ENCODE assay signal across 1 cellular context in genomic region chr2:128309341-128310093, GRCh38.
TF ChIP-seq lines count a peak whose summit lies in the region.

No MANE protein-coding gene starts in this region.

TF ChIP-seq in HepG2, 621 proteins besides CTCF, POLR2A, EP300 and RAD21 (continued from another document and continues in another):
- TF ChIP-seq, protein P1, sequence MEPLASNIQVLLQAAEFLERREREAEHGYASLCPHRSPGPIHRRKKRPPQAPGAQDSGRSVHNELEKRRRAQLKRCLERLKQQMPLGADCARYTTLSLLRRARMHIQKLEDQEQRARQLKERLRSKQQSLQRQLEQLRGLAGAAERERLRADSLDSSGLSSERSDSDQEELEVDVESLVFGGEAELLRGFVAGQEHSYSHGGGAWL (CRISPR knock-in tag; IDR thresholded peaks at IDR 0.05), result peak; percentile 99
- TF ChIP-seq POLR2AphosphoS2 (IDR thresholded peaks at IDR 0.05; ENCODE audit: low read depth, low read length) (0 out of 2 replicates have a peak, but pooled peaks have one; percentile 35), ZNF235 (CRISPR knock-in tag; IDR thresholded peaks at IDR 0.05; ENCODE audit: borderline replicate concordance) (peak; percentile 99), SP5 (CRISPR knock-in tag; IDR thresholded peaks at IDR 0.05; ENCODE audit: borderline replicate concordance, low read depth) (peak; percentile 98), ZNF552 (CRISPR knock-in tag; IDR thresholded peaks at IDR 0.05; ENCODE audit: borderline replicate concordance) (peak; percentile 99), ZNF574 (CRISPR knock-in tag; IDR thresholded peaks at IDR 0.05) (peak; percentile 93), REL (CRISPR knock-in tag; conservative IDR thresholded peaks at IDR 0.05) (peak; percentile 73; the same call in 1 of the 2 replicates), NFIC (IDR thresholded peaks at IDR 0.05; ENCODE audit: low read length) (0 out of 2 replicates have a peak, but pooled peaks have one; percentile 70), ZBTB37 (CRISPR knock-in tag; IDR thresholded peaks at IDR 0.05) (peak; percentile 85; the same call in 1 of the 2 replicates), PITX1 (CRISPR knock-in tag; IDR thresholded peaks at IDR 0.05) (peak; percentile 98), ZSCAN30 (CRISPR knock-in tag; IDR thresholded peaks at IDR 0.05) (no peak; the same call in 1 of the 2 replicates), ZNF878 (CRISPR knock-in tag; IDR thresholded peaks at IDR 0.05) (peak; percentile 98), SRSF1 (optimal IDR thresholded peaks at IDR 0.05; ENCODE audit: low read depth, low read length) (peak; percentile 63), PRMT3 (CRISPR knock-in tag; IDR thresholded peaks at IDR 0.05; ENCODE audit: borderline replicate concordance, low read depth) (peak; percentile 96; the same call in 1 of the 2 replicates), AHR (CRISPR knock-in tag; IDR thresholded peaks at IDR 0.05) (peak; percentile 83), MIER2 (CRISPR knock-in tag; IDR thresholded peaks at IDR 0.05) (peak; percentile 88), ZFP36L1 (CRISPR knock-in tag; IDR thresholded peaks at IDR 0.05) (peak; percentile 99), RBAK (CRISPR knock-in tag; IDR thresholded peaks at IDR 0.05) (peak; percentile 82; the same call in 1 of the 2 replicates), BRCA1 (CRISPR knock-in tag; IDR thresholded peaks at IDR 0.05) (peak; percentile 99), ARNT2 (CRISPR knock-in tag; IDR thresholded peaks at IDR 0.05; ENCODE audit: low read depth) (peak; percentile 98), ARNTL (CRISPR knock-in tag; IDR thresholded peaks at IDR 0.05) (peak; percentile 100), SNAI1 (CRISPR knock-in tag; IDR thresholded peaks at IDR 0.05; ENCODE audit: borderline replicate concordance) (peak; percentile 100), SP1 (IDR thresholded peaks at IDR 0.05) (no peak), SP1 (CRISPR knock-in tag; IDR thresholded peaks at IDR 0.05) (no peak; the same call in none of the 2 replicates), TBX2 (CRISPR knock-in tag; IDR thresholded peaks at IDR 0.05; ENCODE audit: borderline replicate concordance) (peak; percentile 100), ASH2L (IDR thresholded peaks at IDR 0.05; ENCODE audit: insufficient read length, low read depth, low read length) (peak; percentile 91), NCOA5 (CRISPR knock-in tag; IDR thresholded peaks at IDR 0.05) (no peak), BRF2 (CRISPR knock-in tag; IDR thresholded peaks at IDR 0.05) (peak; percentile 99), FOXK1 (CRISPR knock-in tag; IDR thresholded peaks at IDR 0.05; ENCODE audit: borderline replicate concordance, low read depth) (peak; percentile 90; the same call in 1 of the 2 replicates), AGO1 (IDR thresholded peaks at IDR 0.05; ENCODE audit: low read depth, low read length, poor library complexity, severe bottlenecking) (peak; percentile 19), ELF1 (CRISPR knock-in tag; IDR thresholded peaks at IDR 0.05) (peak; percentile 70), RXRB (CRISPR knock-in tag; IDR thresholded peaks at IDR 0.05; ENCODE audit: borderline replicate concordance) (peak; percentile 99), PRDM4 (CRISPR knock-in tag; IDR thresholded peaks at IDR 0.05; ENCODE audit: borderline replicate concordance) (no peak; the same call in 1 of the 2 replicates)
- TF ChIP-seq, protein P2, sequence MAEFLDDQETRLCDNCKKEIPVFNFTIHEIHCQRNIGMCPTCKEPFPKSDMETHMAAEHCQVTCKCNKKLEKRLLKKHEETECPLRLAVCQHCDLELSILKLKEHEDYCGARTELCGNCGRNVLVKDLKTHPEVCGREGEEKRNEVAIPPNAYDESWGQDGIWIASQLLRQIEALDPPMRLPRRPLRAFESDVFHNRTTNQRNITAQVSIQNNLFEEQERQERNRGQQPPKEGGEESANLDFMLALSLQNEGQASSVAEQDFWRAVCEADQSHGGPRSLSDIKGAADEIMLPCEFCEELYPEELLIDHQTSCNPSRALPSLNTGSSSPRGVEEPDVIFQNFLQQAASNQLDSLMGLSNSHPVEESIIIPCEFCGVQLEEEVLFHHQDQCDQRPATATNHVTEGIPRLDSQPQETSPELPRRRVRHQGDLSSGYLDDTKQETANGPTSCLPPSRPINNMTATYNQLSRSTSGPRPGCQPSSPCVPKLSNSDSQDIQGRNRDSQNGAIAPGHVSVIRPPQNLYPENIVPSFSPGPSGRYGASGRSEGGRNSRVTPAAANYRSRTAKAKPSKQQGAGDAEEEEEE (CRISPR knock-in tag; IDR thresholded peaks at IDR 0.05; ENCODE audit: borderline replicate concordance), result peak; percentile 95; the same call in 1 of the 2 replicates
- TF ChIP-seq, protein P3, sequence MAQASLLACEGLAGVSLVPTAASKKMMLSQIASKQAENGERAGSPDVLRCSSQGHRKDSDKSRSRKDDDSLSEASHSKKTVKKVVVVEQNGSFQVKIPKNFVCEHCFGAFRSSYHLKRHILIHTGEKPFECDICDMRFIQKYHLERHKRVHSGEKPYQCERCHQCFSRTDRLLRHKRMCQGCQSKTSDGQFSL (CRISPR knock-in tag; IDR thresholded peaks at IDR 0.05), result peak; percentile 68; the same call in 1 of the 2 replicates
- TF ChIP-seq, protein P4, sequence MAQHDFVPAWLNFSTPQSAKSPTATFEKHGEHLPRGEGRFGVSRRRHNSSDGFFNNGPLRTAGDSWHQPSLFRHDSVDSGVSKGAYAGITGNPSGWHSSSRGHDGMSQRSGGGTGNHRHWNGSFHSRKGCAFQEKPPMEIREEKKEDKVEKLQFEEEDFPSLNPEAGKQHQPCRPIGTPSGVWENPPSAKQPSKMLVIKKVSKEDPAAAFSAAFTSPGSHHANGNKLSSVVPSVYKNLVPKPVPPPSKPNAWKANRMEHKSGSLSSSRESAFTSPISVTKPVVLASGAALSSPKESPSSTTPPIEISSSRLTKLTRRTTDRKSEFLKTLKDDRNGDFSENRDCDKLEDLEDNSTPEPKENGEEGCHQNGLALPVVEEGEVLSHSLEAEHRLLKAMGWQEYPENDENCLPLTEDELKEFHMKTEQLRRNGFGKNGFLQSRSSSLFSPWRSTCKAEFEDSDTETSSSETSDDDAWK (CRISPR knock-in tag; IDR thresholded peaks at IDR 0.05), result no peak
- TF ChIP-seq, protein P5, sequence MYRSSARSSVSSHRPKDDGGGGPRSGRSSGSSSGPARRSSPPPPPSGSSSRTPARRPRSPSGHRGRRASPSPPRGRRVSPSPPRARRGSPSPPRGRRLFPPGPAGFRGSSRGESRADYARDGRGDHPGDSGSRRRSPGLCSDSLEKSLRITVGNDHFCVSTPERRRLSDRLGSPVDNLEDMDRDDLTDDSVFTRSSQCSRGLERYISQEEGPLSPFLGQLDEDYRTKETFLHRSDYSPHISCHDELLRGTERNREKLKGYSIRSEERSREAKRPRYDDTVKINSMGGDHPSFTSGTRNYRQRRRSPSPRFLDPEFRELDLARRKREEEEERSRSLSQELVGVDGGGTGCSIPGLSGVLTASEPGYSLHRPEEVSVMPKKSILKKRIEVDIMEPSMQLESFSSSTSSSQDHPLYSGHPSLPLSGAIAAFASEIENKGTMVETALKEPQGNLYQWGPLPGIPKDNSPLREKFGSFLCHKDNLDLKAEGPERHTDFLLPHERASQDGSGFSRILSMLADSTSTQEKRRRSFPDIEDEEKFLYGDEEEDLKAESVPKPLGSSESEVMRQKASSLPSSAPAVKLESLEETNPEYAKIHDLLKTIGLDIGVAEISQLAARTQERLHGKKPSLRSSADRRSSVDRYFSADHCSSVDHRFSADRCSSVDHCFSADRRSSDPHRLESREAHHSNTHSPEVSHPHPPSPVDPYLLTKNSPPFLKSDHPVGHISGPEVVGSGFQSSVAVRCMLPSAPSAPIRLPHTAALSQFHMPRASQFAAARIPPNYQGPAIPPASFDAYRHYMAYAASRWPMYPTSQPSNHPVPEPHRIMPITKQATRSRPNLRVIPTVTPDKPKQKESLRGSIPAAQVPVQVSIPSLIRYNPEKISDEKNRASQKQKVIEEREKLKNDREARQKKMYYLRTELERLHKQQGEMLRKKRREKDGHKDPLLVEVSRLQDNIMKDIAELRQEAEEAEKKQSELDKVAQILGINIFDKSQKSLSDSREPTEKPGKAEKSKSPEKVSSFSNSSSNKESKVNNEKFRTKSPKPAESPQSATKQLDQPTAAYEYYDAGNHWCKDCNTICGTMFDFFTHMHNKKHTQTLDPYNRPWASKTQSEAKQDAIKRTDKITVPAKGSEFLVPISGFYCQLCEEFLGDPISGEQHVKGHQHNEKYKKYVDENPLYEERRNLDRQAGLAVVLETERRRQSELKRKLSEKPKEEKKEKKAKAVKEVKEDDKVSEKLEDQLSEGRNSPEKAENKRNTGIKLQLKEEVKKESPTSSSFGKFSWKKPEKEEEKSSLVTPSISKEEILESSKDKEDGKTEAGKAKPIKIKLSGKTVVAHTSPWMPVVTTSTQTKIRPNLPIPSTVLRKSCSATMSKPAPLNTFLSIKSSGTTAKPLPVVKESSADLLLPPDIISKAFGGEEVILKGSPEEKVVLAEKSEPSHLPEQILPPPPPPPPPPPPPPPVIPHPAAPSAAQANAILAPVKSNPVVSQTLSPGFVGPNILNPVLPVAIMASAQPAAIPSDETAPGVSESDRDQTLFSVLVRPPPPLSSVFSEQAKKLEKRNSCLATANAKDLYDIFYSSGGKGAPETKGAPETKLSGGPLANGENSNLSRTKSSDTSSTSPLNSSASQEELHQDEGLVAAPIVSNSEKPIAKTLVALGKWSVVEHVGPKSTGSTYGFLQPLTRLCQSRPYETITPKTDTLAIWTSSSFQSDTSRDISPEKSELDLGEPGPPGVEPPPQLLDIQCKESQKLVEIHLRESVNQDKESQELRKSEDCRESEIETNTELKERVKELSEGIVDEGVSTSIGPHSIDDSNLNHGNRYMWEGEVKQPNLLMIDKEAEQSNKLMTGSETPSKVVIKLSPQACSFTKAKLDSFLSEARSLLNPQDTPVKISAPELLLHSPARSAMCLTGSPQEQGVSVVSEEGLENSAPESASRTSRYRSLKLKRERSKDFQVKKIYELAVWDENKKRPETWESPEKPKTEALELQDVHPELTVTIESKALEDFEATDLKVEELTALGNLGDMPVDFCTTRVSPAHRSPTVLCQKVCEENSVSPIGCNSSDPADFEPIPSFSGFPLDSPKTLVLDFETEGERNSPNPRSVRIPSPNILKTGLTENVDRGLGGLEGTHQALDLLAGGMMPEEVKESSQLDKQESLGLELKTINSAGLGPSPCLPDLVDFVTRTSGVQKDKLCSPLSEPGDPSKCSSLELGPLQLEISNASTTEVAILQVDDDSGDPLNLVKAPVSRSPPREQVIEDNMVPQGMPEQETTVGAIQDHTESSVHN (CRISPR knock-in tag; IDR thresholded peaks at IDR 0.05), result peak; percentile 98; the same call in 1 of the 2 replicates
- TF ChIP-seq, protein P6, sequence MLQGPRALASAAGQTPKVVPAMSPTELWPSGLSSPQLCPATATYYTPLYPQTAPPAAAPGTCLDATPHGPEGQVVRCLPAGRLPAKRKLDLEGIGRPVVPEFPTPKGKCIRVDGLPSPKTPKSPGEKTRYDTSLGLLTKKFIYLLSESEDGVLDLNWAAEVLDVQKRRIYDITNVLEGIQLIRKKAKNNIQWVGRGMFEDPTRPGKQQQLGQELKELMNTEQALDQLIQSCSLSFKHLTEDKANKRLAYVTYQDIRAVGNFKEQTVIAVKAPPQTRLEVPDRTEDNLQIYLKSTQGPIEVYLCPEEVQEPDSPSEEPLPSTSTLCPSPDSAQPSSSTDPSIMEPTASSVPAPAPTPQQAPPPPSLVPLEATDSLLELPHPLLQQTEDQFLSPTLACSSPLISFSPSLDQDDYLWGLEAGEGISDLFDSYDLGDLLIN (CRISPR knock-in tag; IDR thresholded peaks at IDR 0.05; ENCODE audit: borderline replicate concordance), result peak; percentile 92; the same call in 1 of the 2 replicates
